Comparison of ENCODE assay signal across 1 cellular context in the genomic region with DNA sequence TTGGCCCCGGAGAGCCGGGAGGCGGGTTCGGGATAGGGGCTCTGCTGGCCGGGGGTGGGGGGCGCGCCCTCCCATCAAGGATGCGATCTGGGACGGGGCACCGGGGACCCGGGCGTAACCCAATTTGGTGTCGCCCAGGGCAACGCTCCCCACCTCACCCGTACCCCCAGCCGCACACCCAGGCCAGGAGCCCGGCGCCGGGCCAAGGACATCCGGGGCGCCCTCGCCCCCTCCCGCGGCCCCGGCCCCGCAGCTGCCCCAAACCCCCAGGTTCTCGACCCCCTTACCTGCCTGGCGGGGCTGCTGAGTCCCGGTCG.
TF ChIP-seq lines count a peak whose summit lies in the region.

No MANE protein-coding gene starts in this region.

TF ChIP-seq in HCT116, 20 proteins besides CTCF, POLR2A, EP300 and RAD21 (continued from another document):
- TF ChIP-seq, protein P1, sequence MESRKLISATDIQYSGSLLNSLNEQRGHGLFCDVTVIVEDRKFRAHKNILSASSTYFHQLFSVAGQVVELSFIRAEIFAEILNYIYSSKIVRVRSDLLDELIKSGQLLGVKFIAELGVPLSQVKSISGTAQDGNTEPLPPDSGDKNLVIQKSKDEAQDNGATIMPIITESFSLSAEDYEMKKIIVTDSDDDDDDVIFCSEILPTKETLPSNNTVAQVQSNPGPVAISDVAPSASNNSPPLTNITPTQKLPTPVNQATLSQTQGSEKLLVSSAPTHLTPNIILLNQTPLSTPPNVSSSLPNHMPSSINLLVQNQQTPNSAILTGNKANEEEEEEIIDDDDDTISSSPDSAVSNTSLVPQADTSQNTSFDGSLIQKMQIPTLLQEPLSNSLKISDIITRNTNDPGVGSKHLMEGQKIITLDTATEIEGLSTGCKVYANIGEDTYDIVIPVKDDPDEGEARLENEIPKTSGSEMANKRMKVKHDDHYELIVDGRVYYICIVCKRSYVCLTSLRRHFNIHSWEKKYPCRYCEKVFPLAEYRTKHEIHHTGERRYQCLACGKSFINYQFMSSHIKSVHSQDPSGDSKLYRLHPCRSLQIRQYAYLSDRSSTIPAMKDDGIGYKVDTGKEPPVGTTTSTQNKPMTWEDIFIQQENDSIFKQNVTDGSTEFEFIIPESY (IDR thresholded peaks at IDR 0.05; ENCODE audit: extremely low read depth, insufficient replicate concordance, low read length) = no peak
- TF ChIP-seq SP1 (IDR thresholded peaks at IDR 0.05; ENCODE audit: low read depth) (no peak), EZH2phosphoT487 (IDR thresholded peaks at IDR 0.05; ENCODE audit: borderline replicate concordance) (no peak), SIN3A (IDR thresholded peaks at IDR 0.05; ENCODE audit: low read depth) (no peak), TCF7L2 (IDR thresholded peaks at IDR 0.05; ENCODE audit: borderline replicate concordance, extremely low read depth, insufficient read depth, insufficient read length) (no peak)
